In genomic region chr5:66959668-66960067, GRCh38 we compare ENCODE assay signal across 1 cellular context.
TF ChIP-seq lines count a peak whose summit lies in the region.

No MANE protein-coding gene starts in this region.

TF ChIP-seq in GM23338, 12 proteins besides CTCF, POLR2A, EP300 and RAD21 (continued from another document):
- no peak for TF ChIP-seq ZNF462 (CRISPR knock-in tag; IDR thresholded peaks at IDR 0.05)
- no peak for TF ChIP-seq JUNB (IDR thresholded peaks at IDR 0.05; ENCODE audit: unreplicated experiment)
- no peak for TF ChIP-seq ETS1 (IDR thresholded peaks at IDR 0.05)
- no peak for TF ChIP-seq ZNF114 (CRISPR knock-in tag; IDR thresholded peaks at IDR 0.05)
- TF ChIP-seq STAT1 (IDR thresholded peaks at IDR 0.05; ENCODE audit: unreplicated experiment) = no peak
- no peak for TF ChIP-seq ZNF331 (CRISPR knock-in tag; IDR thresholded peaks at IDR 0.05; ENCODE audit: low read depth)
- TF ChIP-seq CREB1 (CRISPR knock-in tag; IDR thresholded peaks at IDR 0.05; ENCODE audit: low read depth) = no peak
- TF ChIP-seq EZH2 (IDR thresholded peaks at IDR 0.05; ENCODE audit: low read depth, unreplicated experiment) = no peak
- TF ChIP-seq POLR2AphosphoS5 (IDR thresholded peaks at IDR 0.05; ENCODE audit: low read depth) = no peak
